In genomic region chr5:43042176-43042625, GRCh38 we compare ENCODE assay signal across 1 cellular context.
TF ChIP-seq lines count a peak whose summit lies in the region.

No MANE protein-coding gene starts in this region.

TF ChIP-seq in K562, 482 proteins besides CTCF, POLR2A, EP300 and RAD21 (continued from another document and continues in another):
- TF ChIP-seq ZBTB11 (CRISPR knock-in tag; IDR thresholded peaks at IDR 0.05): peak in 1 of 3 experiments; percentile 31; a peak in 1 of 6 replicates
- no peak for TF ChIP-seq NFYB (IDR thresholded peaks at IDR 0.05; ENCODE audit: extremely low read depth, insufficient read length)
- no peak for TF ChIP-seq HIVEP1 (CRISPR knock-in tag; IDR thresholded peaks at IDR 0.05)
- TF ChIP-seq CCAR2 (IDR thresholded peaks at IDR 0.05; ENCODE audit: low read depth, low read length): no peak
- TF ChIP-seq EGR1 (conservative IDR thresholded peaks at IDR 0.05): no peak
- TF ChIP-seq GTF2A2 (tag; IDR thresholded peaks at IDR 0.05): no peak
- no peak for TF ChIP-seq ZMIZ1 (IDR thresholded peaks at IDR 0.05; ENCODE audit: low read depth in 2 of 2, low read length in 2 of 2)
- no peak for TF ChIP-seq TAF15 (IDR thresholded peaks at IDR 0.05; ENCODE audit: low read depth, low read length)
- peak; percentile 61; the same call in 1 of the 2 replicates for TF ChIP-seq ZKSCAN1 (IDR thresholded peaks at IDR 0.05; ENCODE audit: low read depth, low read length)
- TF ChIP-seq RBM17 (IDR thresholded peaks at IDR 0.05; ENCODE audit: borderline replicate concordance, low read depth, low read length): no peak
- no peak for TF ChIP-seq ZNF224 (CRISPR knock-in tag; IDR thresholded peaks at IDR 0.05)
- TF ChIP-seq RFX1 (IDR thresholded peaks at IDR 0.05): peak; percentile 49
- no peak; the same call in 1 of the 2 replicates for TF ChIP-seq ZNF644 (tag; IDR thresholded peaks at IDR 0.05; ENCODE audit: low read depth)
- 0 out of 4 replicates have a peak, but pooled peaks of 1 of the 2 experiments have one; percentile 45 for TF ChIP-seq BCLAF1 (IDR thresholded peaks at IDR 0.05; ENCODE audit: borderline replicate concordance in 1 of 2, control insufficient read depth in 1 of 2, low read depth in 2 of 2, low read length in 1 of 2)
- peak; percentile 17; the same call in 1 of the 2 replicates for TF ChIP-seq ZNF24 (IDR thresholded peaks at IDR 0.05)
- TF ChIP-seq ARID1B (IDR thresholded peaks at IDR 0.05): no peak
- TF ChIP-seq IRF2 (CRISPR knock-in tag; IDR thresholded peaks at IDR 0.05): no peak
- peak; percentile 26 for TF ChIP-seq CTCFL (IDR thresholded peaks at IDR 0.05; ENCODE audit: borderline replicate concordance, insufficient read depth, low read depth, low read length, poor library complexity, severe bottlenecking)
- TF ChIP-seq SAP30 (IDR thresholded peaks at IDR 0.05; ENCODE audit: borderline replicate concordance, insufficient read depth, low read depth, low read length, poor library complexity, severe bottlenecking): no peak
- TF ChIP-seq ZNF124 (CRISPR knock-in tag; IDR thresholded peaks at IDR 0.05): no peak
- TF ChIP-seq PHF8 (IDR thresholded peaks at IDR 0.05; ENCODE audit: borderline replicate concordance, low read length): peak; percentile 34; the same call in 1 of the 2 replicates
- TF ChIP-seq TFE3 (CRISPR knock-in tag; IDR thresholded peaks at IDR 0.05): no peak
- no peak; the same call in 1 of the 2 replicates for TF ChIP-seq SIN3B (IDR thresholded peaks at IDR 0.05; ENCODE audit: low read depth)
- no peak for TF ChIP-seq ARID3A (IDR thresholded peaks at IDR 0.05; ENCODE audit: borderline replicate concordance, low read depth, low read length)
- TF ChIP-seq ZBTB7A (IDR thresholded peaks at IDR 0.05; ENCODE audit: borderline replicate concordance, control insufficient read depth, low read depth, low read length): 0 out of 2 replicates have a peak, but pooled peaks have one; percentile 4
- 0 out of 2 replicates have a peak, but pooled peaks have one; percentile 27 for TF ChIP-seq GATAD2A (IDR thresholded peaks at IDR 0.05)
- no peak; the same call in 1 of the 2 replicates for TF ChIP-seq NCOA6 (IDR thresholded peaks at IDR 0.05)
- peak; percentile 63 for TF ChIP-seq VEZF1 (CRISPR knock-in tag; IDR thresholded peaks at IDR 0.05)
- TF ChIP-seq HDAC1 (IDR thresholded peaks at IDR 0.05): no peak; a peak in 1 of 4 replicates
- peak; percentile 95 for TF ChIP-seq HNRNPLL (IDR thresholded peaks at IDR 0.05; ENCODE audit: low read depth, low read length, poor library complexity, severe bottlenecking)
- TF ChIP-seq NBN (IDR thresholded peaks at IDR 0.05; ENCODE audit: low read depth): no peak
- no peak for TF ChIP-seq SREBF1 (IDR thresholded peaks at IDR 0.05; ENCODE audit: borderline replicate concordance, low read depth, low read length)
- TF ChIP-seq SRSF9 (IDR thresholded peaks at IDR 0.05; ENCODE audit: borderline replicate concordance, low read depth, low read length): no peak
- TF ChIP-seq CREB3L1 (IDR thresholded peaks at IDR 0.05; ENCODE audit: borderline replicate concordance, low read depth): no peak
- TF ChIP-seq ZC3H8 (IDR thresholded peaks at IDR 0.05): no peak
- TF ChIP-seq ZNF140 (CRISPR knock-in tag; IDR thresholded peaks at IDR 0.05): no peak
- TF ChIP-seq MAFK (IDR thresholded peaks at IDR 0.05; ENCODE audit: low read length): peak; percentile 62
- peak; percentile 27; the same call in 1 of the 2 replicates for TF ChIP-seq ZBTB9 (CRISPR knock-in tag; IDR thresholded peaks at IDR 0.05)
- TF ChIP-seq NRF1 (conservative IDR thresholded peaks at IDR 0.05 in 1 of 2, IDR thresholded peaks at IDR 0.05 in 1 of 2): no peak
- no peak; the same call in 1 of the 2 replicates for TF ChIP-seq TARDBP (IDR thresholded peaks at IDR 0.05)
- TF ChIP-seq CXXC5 (CRISPR knock-in tag; IDR thresholded peaks at IDR 0.05): 0 out of 2 replicates have a peak, but pooled peaks have one; percentile 2
- peak; percentile 7; the same call in 1 of the 2 replicates for TF ChIP-seq SRSF3 (IDR thresholded peaks at IDR 0.05; ENCODE audit: insufficient read depth, low read length)
- peak; percentile 83 for TF ChIP-seq RBFOX2 (IDR thresholded peaks at IDR 0.05; ENCODE audit: low read depth, low read length)
